In the genomic region with DNA sequence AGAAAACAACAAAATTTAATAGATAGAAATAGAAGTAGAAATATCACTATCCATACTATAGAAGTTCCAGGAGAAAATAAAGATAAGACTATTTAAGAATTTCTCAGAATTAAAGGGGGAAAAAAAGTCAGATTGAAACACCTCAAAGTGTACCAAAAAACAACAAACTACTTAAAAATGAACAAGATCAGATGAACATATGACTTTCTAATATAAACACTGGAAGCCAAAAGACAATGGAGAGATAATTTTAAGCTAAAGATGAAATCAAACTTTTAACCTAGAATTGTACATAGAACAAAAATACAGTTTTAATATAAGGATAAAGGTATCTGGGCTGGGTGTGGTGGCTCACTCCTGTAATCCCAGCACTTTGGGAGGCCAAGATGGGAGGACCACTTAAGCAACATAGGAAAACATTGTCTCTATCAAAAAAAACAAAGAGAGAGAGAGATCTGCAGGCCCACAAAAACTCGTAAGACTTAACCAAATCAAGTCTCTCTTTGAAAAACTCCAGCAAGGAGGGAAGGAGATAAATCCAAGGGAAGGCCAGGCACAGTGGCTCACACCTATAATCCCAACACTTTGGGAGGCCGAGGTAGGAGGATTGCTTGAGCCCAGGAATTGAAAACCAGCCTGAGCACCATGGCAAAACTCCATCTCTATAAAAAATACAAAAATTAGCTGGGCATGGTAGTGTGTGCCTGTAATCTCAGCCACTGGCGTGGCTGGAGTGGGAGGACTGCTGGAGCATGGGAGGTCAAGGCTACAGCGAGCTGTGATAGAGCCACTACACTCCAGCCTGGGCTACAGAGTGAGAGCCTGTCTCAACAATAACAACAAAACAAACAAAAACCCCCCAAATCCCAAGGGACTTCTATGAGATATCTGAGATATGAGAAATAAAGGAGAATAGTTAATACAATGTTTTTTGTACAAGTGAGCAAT, we compare ENCODE assay signal across 1 cellular context.
TF ChIP-seq lines count a peak whose summit lies in the region.

No MANE protein-coding gene starts in this region.

TF ChIP-seq in WTC11, 78 proteins besides CTCF, POLR2A, EP300 and RAD21:
- peak; percentile 82; the same call in 1 of the 2 replicates for TF ChIP-seq ZNF317 (CRISPR knock-in tag; IDR thresholded peaks at IDR 0.05; ENCODE audit: borderline replicate concordance, low read depth)
- TF ChIP-seq, protein P1, sequence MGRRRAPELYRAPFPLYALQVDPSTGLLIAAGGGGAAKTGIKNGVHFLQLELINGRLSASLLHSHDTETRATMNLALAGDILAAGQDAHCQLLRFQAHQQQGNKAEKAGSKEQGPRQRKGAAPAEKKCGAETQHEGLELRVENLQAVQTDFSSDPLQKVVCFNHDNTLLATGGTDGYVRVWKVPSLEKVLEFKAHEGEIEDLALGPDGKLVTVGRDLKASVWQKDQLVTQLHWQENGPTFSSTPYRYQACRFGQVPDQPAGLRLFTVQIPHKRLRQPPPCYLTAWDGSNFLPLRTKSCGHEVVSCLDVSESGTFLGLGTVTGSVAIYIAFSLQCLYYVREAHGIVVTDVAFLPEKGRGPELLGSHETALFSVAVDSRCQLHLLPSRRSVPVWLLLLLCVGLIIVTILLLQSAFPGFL (CRISPR knock-in tag; IDR thresholded peaks at IDR 0.05; ENCODE audit: borderline replicate concordance) = no peak
